18 cellular contexts compared by ENCODE assay signal in genomic region chr1:76354236-76354635, GRCh38.
"Had no signal": no experiment of that assay in that cellular context is flagged by ENCODE, and none has a peak within 500 bp of the region (broad histone marks: within the 10 kb centered on the region; RNA-seq: fewer than 3 reads in every experiment).

No MANE protein-coding gene starts in this region.

- H3K4me3 ChIP-seq: neural progenitor cell, ovary, pancreas, prostate gland, psoas muscle, right atrium auricular region, right lobe of liver, sigmoid colon, skin epidermis, smooth muscle cell, spleen had no signal

- H3K9me3 ChIP-seq: neutrophil, ovary, pancreas, prostate gland, psoas muscle, right atrium auricular region, right lobe of liver, sigmoid colon, spleen had no signal

- H3K27ac ChIP-seq: neural progenitor cell, neutrophil, ovary, pancreas, parathyroid adenoma, psoas muscle, right atrium auricular region, right lobe of liver, sigmoid colon, skin epidermis, spleen had no signal

- H3K36me3 ChIP-seq: neural progenitor cell, neutrophil, ovary, pancreas, prostate gland, right atrium auricular region, right lobe of liver, sigmoid colon, spleen had no signal

- ATAC-seq: naive thymus-derived CD8-positive, alpha-beta T cell; natural killer cell; natural killer cell treated with Interleukin-12 subunit alpha and Interleukin-12 subunit beta and Interleukin-15 and Interleukin-18, amount 100 ng/mL, for 72 hours; pancreas; psoas muscle; right cardiac atrium; right lobe of liver; sciatic nerve had no signal

- H3K4me1 ChIP-seq: pancreas, parathyroid adenoma, prostate gland, psoas muscle, right atrium auricular region, right lobe of liver, sigmoid colon, spleen had no signal
